In genomic region chr2:173159794-173160463, GRCh38 we compare ENCODE assay signal across 9 cellular contexts.
DNase-seq lines count a peak whose midpoint lies in the region; ATAC-seq, FAIRE-seq and TF ChIP-seq lines count a peak whose summit lies in the region.
"Had no signal": no experiment of that assay in that cellular context is flagged by ENCODE, and none has a peak within 500 bp of the region (broad histone marks: within the 10 kb centered on the region; RNA-seq: fewer than 3 reads in every experiment).

No MANE protein-coding gene starts in this region.

- H3K23ac ChIP-seq in H1 (ENCODE audit: insufficient read length), result no peak overlapping the region

- TF ChIP-seq CTCF in AG10803 (conservative IDR thresholded peaks at IDR 0.05; ENCODE audit: low read length), result no peak
- TF ChIP-seq CTCF in H1 (IDR thresholded peaks at IDR 0.05; ENCODE audit: control extremely low read depth in 1 of 3, insufficient read depth in 1 of 3, low read depth in 1 of 3, low read length in 3 of 3), result no peak

- POLR2A ChIA-PET in H1 (lab: Charles Lee; ENCODE audit: partially characterized antibody), result no interaction called here

- H3K9me3 ChIP-seq in H1 (ENCODE audit: insufficient read depth in 2 of 2, low read depth in 1 of 2, low read length in 1 of 2), result peaks cover 11 to 15% of the 10 kb centered on the region in 2 experiments
- H3K9me3 ChIP-seq in muscle layer of duodenum (ENCODE audit: control insufficient read depth in 1 of 2, low read length in 2 of 2), result no peaks in the 10 kb centered on the region

- no peak overlapping the region for H4K91ac ChIP-seq in H1 (replicated peaks; ENCODE audit: insufficient read length, low read length)

- H3K4ac ChIP-seq in H1 (replicated peaks; ENCODE audit: insufficient read length, low read depth, low read length), result no peak overlapping the region

- TF ChIP-seq POLR2A in H1 (IDR thresholded peaks at IDR 0.05; ENCODE audit: control extremely low read depth in 1 of 2, low read depth in 2 of 2, low read length in 2 of 2), result no peak

- H3K18ac ChIP-seq in H1 (ENCODE audit: extremely low read depth, low read length), result no peak overlapping the region

- no peak for TF ChIP-seq RAD21 in H1 (IDR thresholded peaks at IDR 0.05 in 1 of 2, conservative IDR thresholded peaks at IDR 0.05 in 1 of 2; ENCODE audit: low read depth in 2 of 2, low read length in 2 of 2)

- H2BK5ac ChIP-seq in H1 (ENCODE audit: low read depth, low read length), result no peak overlapping the region

- H3K27me3 ChIP-seq in H1 (replicated peaks in 1 of 4; ENCODE audit: control insufficient read depth in 3 of 4, extremely low read depth in 1 of 4, insufficient read depth in 3 of 4, low read length in 3 of 4), result no peaks in the 10 kb centered on the region
- H3K27me3 ChIP-seq in muscle layer of duodenum (ENCODE audit: low read depth, low read length), result no peaks in the 10 kb centered on the region

- TF ChIP-seq EP300 in H1 (IDR thresholded peaks at IDR 0.05; ENCODE audit: borderline replicate concordance in 1 of 2, low read depth in 2 of 2, low read length in 2 of 2), result no peak

- no peaks in the 10 kb centered on the region for H3K23me2 ChIP-seq in H1 (ENCODE audit: low read depth, low read length)

- no peak overlapping the region for H3K14ac ChIP-seq in H1 (ENCODE audit: insufficient read length)

- H2AFZ ChIP-seq in H1 (ENCODE audit: low read length), result no peak overlapping the region

- no peaks in the 10 kb centered on the region for H3K79me1 ChIP-seq in H1 (ENCODE audit: low read depth, low read length)

- no peak overlapping the region for H2BK20ac ChIP-seq in H1 (ENCODE audit: low read length)

- ATAC-seq in HG03108 (IDR thresholded peaks at IDR 0.05; ENCODE audit: unreplicated experiment) (no peak), HG03039 (IDR thresholded peaks at IDR 0.05; ENCODE audit: unreplicated experiment) (no peak)

- no peak overlapping the region for H2BK12ac ChIP-seq in H1 (ENCODE audit: low read depth, low read length)

- H3K27ac ChIP-seq in H1 (ENCODE audit: low read depth, low read length), result no peak overlapping the region
- peak overlapping the region; percentile 79 for H3K27ac ChIP-seq in muscle layer of duodenum (ENCODE audit: low read length)

- no peak for FAIRE-seq in H1 (lab: Jason Lieb, UNC)
- FAIRE-seq: islet of Langerhans had no signal

- CTCF ChIA-PET in H1 (lab: Charles Lee; ENCODE audit: partially characterized antibody), result interaction anchor here (0.6 to 1.0 kb wide), 4 partner anchors 13 to 63 kb away, joined by 3 to 5 read pairs (median 3); no protein-coding TSS in a partner anchor

- no peaks in the 10 kb centered on the region for H3K4me1 ChIP-seq in H1 (replicated peaks in 1 of 4; ENCODE audit: control insufficient read depth in 3 of 4, insufficient read depth in 4 of 4, low read length in 3 of 4)
- H3K4me1 ChIP-seq in muscle layer of duodenum (ENCODE audit: control insufficient read depth in 1 of 2, insufficient read depth in 2 of 2, low read length in 2 of 2), result peaks cover 8 to 15% of the 10 kb centered on the region in 2 donors

- no peaks in the 10 kb centered on the region for H3K79me2 ChIP-seq in H1 (ENCODE audit: control insufficient read depth in 1 of 2, insufficient read depth in 2 of 2, low read length in 2 of 2)

- no peak overlapping the region for H2BK15ac ChIP-seq in H1 (ENCODE audit: low read length)

- DNase-seq in AG10803 (ENCODE audit: low read depth) (peak; percentile 98), MV-4-11 (lab: John Stamatoyannopoulos, UW) (peak; percentile 70), H1 (ENCODE audit: low read depth in 1 of 2, low spot score in 2 of 2) (peak in 1 of 2 experiments; percentile 10), cerebellar nuclear complex (lab: John Stamatoyannopoulos, UW) (no peak), NCI-H526 treated with DMSO at 0.1 percent for 48 hours (lab: John Stamatoyannopoulos, UW) (no peak)

- WGBS in H1 (ENCODE audit: extremely low coverage in 1 of 2, insufficient coverage in 1 of 2, insufficient read length in 1 of 2, insufficient replicate concordance in 2 of 2, low coverage in 1 of 2, low lambda C conversion rate in 2 of 2, missing lambda C conversion rate in 1 of 2), 2 experiments, result 80% methylated on average over 1 of the region's 1 CpG; no CpG with 5 or more reads in 1 of the 2 experiments

- H4K5ac ChIP-seq in H1 (ENCODE audit: insufficient read length, low read depth, low read length), result no peak overlapping the region

- no peak overlapping the region for H4K8ac ChIP-seq in H1 (ENCODE audit: extremely low read depth, insufficient read depth, low read length)

- no peak overlapping the region for H3K4me2 ChIP-seq in H1 (ENCODE audit: insufficient read depth in 1 of 2, low read depth in 2 of 2, low read length in 2 of 2)

- H2AK5ac ChIP-seq in H1 (ENCODE audit: low read depth, low read length), result no peak overlapping the region

- H3K56ac ChIP-seq in H1 (replicated peaks; ENCODE audit: insufficient read length, low read depth, low read length), result no peak overlapping the region

- no peak overlapping the region for H2BK120ac ChIP-seq in H1 (replicated peaks; ENCODE audit: low read depth, low read length)

- H3K4me3 ChIP-seq in AG10803 (ENCODE audit: low read length), result no peak overlapping the region
- H3K4me3 ChIP-seq in H1 (ENCODE audit: extremely low read depth in 1 of 4, insufficient read depth in 2 of 4, low read depth in 3 of 4, low read length in 4 of 4), result no peak overlapping the region
- H3K4me3 ChIP-seq in muscle layer of duodenum (ENCODE audit: low read depth in 1 of 2, low read length in 2 of 2), result no peak overlapping the region

- no peaks in the 10 kb centered on the region for H4K20me1 ChIP-seq in H1 (replicated peaks in 1 of 2; ENCODE audit: control insufficient read depth in 1 of 2, insufficient read depth in 2 of 2, low read length in 2 of 2)

- H3K9ac ChIP-seq in H1 (replicated peaks in 1 of 4; ENCODE audit: extremely low read depth in 1 of 4, low read depth in 3 of 4, low read length in 3 of 4), result no peak overlapping the region

- H3K36me3 ChIP-seq in H1 (ENCODE audit: control insufficient read depth in 2 of 4, insufficient read depth in 4 of 4, low read length in 3 of 4) (no peaks in the 10 kb centered on the region), muscle layer of duodenum (ENCODE audit: control insufficient read depth in 1 of 2, insufficient read depth in 2 of 2, low read length in 2 of 2) (no peaks in the 10 kb centered on the region)

TF ChIP-seq in H1, 55 proteins besides CTCF, POLR2A, EP300 and RAD21:
- TF ChIP-seq TAF7 (optimal IDR thresholded peaks at IDR 0.05; ENCODE audit: borderline replicate concordance, low read depth, low read length) (no peak), CEBPB (IDR thresholded peaks at IDR 0.05; ENCODE audit: low read depth, low read length) (peak; percentile 74)

Comparison
In these comparisons a context has a peak if more than half of its experiments do, and no peak if none do; other contexts are left out.
1. DNase-seq: peak in AG10803 (single experiment) and MV-4-11 (single experiment); none in cerebellar nuclear complex (0 of 2) and NCI-H526 treated with DMSO at 0.1 percent for 48 hours (single experiment).